8 cellular contexts compared by ENCODE assay signal in genomic region chr10:103692421-103693069, GRCh38.
DNase-seq lines count a peak whose midpoint lies in the region; ATAC-seq and TF ChIP-seq lines count a peak whose summit lies in the region.

No MANE protein-coding gene starts in this region.

- no peaks in the 10 kb centered on the region for H3K36me3 ChIP-seq in kidney epithelial cell (ENCODE audit: control insufficient read depth, insufficient read depth, low read length)

- H3K27me3 Mint-ChIP-seq in activated CD4-positive, alpha-beta memory T cell treated with anti-CD3 and anti-CD28 coated beads for 36 hours, result no peaks in the 10 kb centered on the region

- H3K36me3 Mint-ChIP-seq in activated CD4-positive, alpha-beta memory T cell treated with anti-CD3 and anti-CD28 coated beads for 36 hours, result no peaks in the 10 kb centered on the region

- CTCF ChIA-PET in activated CD4-positive, alpha-beta memory T cell treated with anti-CD3 and anti-CD28 coated beads for 36 hours (lab: Charles Lee), result interaction anchor here (1.1 to 1.5 kb wide), 2 partner anchors 13 to 87 kb away, joined by 3 to 4 read pairs; no protein-coding TSS in a partner anchor

- DNase-seq in AG09309 (ENCODE audit: low read depth) (no peak), kidney epithelial cell (ENCODE audit: low read depth) (no peak), GDM1 (lab: John Stamatoyannopoulos, UW) (no peak), activated gamma-delta T cell treated with Interleukin-2 at 50 U/mL for 16 hours (no peak), NCI-H187 treated with DMSO at 0.1 percent for 48 hours (lab: John Stamatoyannopoulos, UW) (no peak)
- DNase-seq in activated CD4-positive, alpha-beta memory T cell treated with anti-CD3 and anti-CD28 coated beads for 36 hours, result peak; percentile 65

- no peak for TF ChIP-seq CTCF in AG09309 (IDR thresholded peaks at IDR 0.05; ENCODE audit: control insufficient read depth, insufficient read depth, low read depth, low read length, missing control alignments)
- TF ChIP-seq CTCF in kidney epithelial cell (IDR thresholded peaks at IDR 0.05; ENCODE audit: insufficient read depth, low read length, poor library complexity, severe bottlenecking), result no peak

- POLR2A ChIA-PET in activated CD4-positive, alpha-beta memory T cell treated with anti-CD3 and anti-CD28 coated beads for 36 hours (lab: Charles Lee), result no interaction called here

- H3K9me3 Mint-ChIP-seq in activated CD4-positive, alpha-beta memory T cell treated with anti-CD3 and anti-CD28 coated beads for 36 hours, result no peaks in the 10 kb centered on the region

- H3K4me3 ChIP-seq in AG09309 (ENCODE audit: control insufficient read depth, low read depth, low read length) (peak overlapping the region; percentile 31), kidney epithelial cell (ENCODE audit: low read depth, low read length) (peak overlapping the region; percentile 38)

- no peak overlapping the region for H3K27ac Mint-ChIP-seq in activated CD4-positive, alpha-beta memory T cell treated with anti-CD3 and anti-CD28 coated beads for 36 hours

- H3K4me1 Mint-ChIP-seq in activated CD4-positive, alpha-beta memory T cell treated with anti-CD3 and anti-CD28 coated beads for 36 hours (ENCODE audit: low read depth), result peaks cover 35% of the 10 kb centered on the region

- H3K27me3 ChIP-seq in kidney epithelial cell (ENCODE audit: control insufficient read depth, insufficient read depth, low read length), result peaks cover 5% of the 10 kb centered on the region

- intact Hi-C loops in activated CD4-positive, alpha-beta memory T cell treated with anti-CD3 and anti-CD28 coated beads for 36 hours (cut with micrococcal nuclease), result loop anchor here (2.0 to 5.0 kb wide), 2 partner anchors 32 to 75 kb away; no protein-coding TSS in a partner anchor

- H3K4me3 Mint-ChIP-seq in activated CD4-positive, alpha-beta memory T cell treated with anti-CD3 and anti-CD28 coated beads for 36 hours, result peak overlapping the region; percentile 70

- ATAC-seq in GM18870 (IDR thresholded peaks at IDR 0.05; ENCODE audit: unreplicated experiment) (peak; percentile 47), HG03025 (IDR thresholded peaks at IDR 0.05; ENCODE audit: low FRiP score, unreplicated experiment) (peak; percentile 61)
